In genomic region chr2:203328735-203329549, GRCh38 we compare ENCODE assay signal across 8 cellular contexts. TPM values are rescaled to one million over a fixed set of nuclear protein-coding genes. Genes with fewer than 3 reads are reported as not detected.
A peak's percentile ranks its signal among the peaks of the same experiment; 100 is the strongest.
DNase-seq lines count a peak whose midpoint lies in the region; ATAC-seq and TF ChIP-seq lines count a peak whose summit lies in the region.

No MANE protein-coding gene starts in this region.

- H3K36me3 Mint-ChIP-seq in activated naive CD8-positive, alpha-beta T cell treated with anti-CD3 and anti-CD28 coated beads, Interleukin-2, amount 50 U/mL, for 24 hours (ENCODE audit: low read depth): no peaks in the 10 kb centered on the region

- intact Hi-C loops in heart right ventricle (cut with DNase I): loop anchor here in 3 of 10 donors (5.0 to 10.0 kb wide), 3 partner anchors 68 to 126 kb away; partner anchors contain the start of gene CYP20A1 (in 1 of the 3)

- 1% methylated on average over 32 of the region's 32 CpGs for WGBS in heart right ventricle, 2 donors

- ATAC-seq in GM19351 (IDR thresholded peaks at IDR 0.05; ENCODE audit: unreplicated experiment) (peak; percentile 62), HG03439 (IDR thresholded peaks at IDR 0.05; ENCODE audit: unreplicated experiment) (peak; percentile 61), heart right ventricle (peak; percentile 50 to 79 (median 70))
- ATAC-seq in activated naive CD8-positive, alpha-beta T cell treated with anti-CD3 and anti-CD28 coated beads, Interleukin-2, amount 50 U/mL, for 24 hours: peak; percentile 40

- POLR2A ChIA-PET in RWPE1 (lab: Yijun Ruan, JAX; ENCODE audit: low non-redundant PET): no interaction called here

- peaks cover 0 to 47% (median 23%) of the 10 kb centered on the region in 9 donors for H3K4me1 ChIP-seq in heart right ventricle

- H3K27ac Mint-ChIP-seq in activated naive CD8-positive, alpha-beta T cell treated with anti-CD3 and anti-CD28 coated beads, Interleukin-2, amount 50 U/mL, for 24 hours: peak overlapping the region; percentile 76

- DNase-seq in CD1c-positive myeloid dendritic cell (ENCODE audit: extremely low spot score) (peak; percentile 52), RWPE1 (ENCODE audit: low spot score) (peak; percentile 62), heart right ventricle (peak; percentile 39 to 57), pons (ENCODE audit: low spot score) (peak; percentile 43), NCI-H2107 treated with DMSO at 0.1 percent for 48 hours (lab: John Stamatoyannopoulos, UW; ENCODE audit: unreplicated experiment) (no peak)
- peak; percentile 66 for DNase-seq in activated naive CD8-positive, alpha-beta T cell treated with anti-CD3 and anti-CD28 coated beads, Interleukin-2, amount 50 U/mL, for 24 hours

- H3K27me3 ChIP-seq in heart right ventricle: no peaks in the 10 kb centered on the region

- H3K4me3 ChIP-seq in heart right ventricle: peak overlapping the region; percentile 71 to 100 (median 94)

- no peaks in the 10 kb centered on the region for H3K27me3 Mint-ChIP-seq in activated naive CD8-positive, alpha-beta T cell treated with anti-CD3 and anti-CD28 coated beads, Interleukin-2, amount 50 U/mL, for 24 hours

- TF ChIP-seq CTCF in RWPE1 (conservative IDR thresholded peaks at IDR 0.05; ENCODE audit: low read depth) (no peak), heart right ventricle (IDR thresholded peaks at IDR 0.05) (no peak)

- peak overlapping the region; percentile 88 for H3K27ac ChIP-seq in RWPE1
- H3K27ac ChIP-seq in heart right ventricle: peak overlapping the region; percentile 57 to 95 (median 88)

- no peaks in the 10 kb centered on the region for H3K9me3 ChIP-seq in heart right ventricle

- H3K9me3 Mint-ChIP-seq in activated naive CD8-positive, alpha-beta T cell treated with anti-CD3 and anti-CD28 coated beads, Interleukin-2, amount 50 U/mL, for 24 hours: no peaks in the 10 kb centered on the region

- H3K36me3 ChIP-seq in heart right ventricle: no peaks in the 10 kb centered on the region

- H3K4me3 Mint-ChIP-seq in activated naive CD8-positive, alpha-beta T cell treated with anti-CD3 and anti-CD28 coated beads, Interleukin-2, amount 50 U/mL, for 24 hours: peak overlapping the region; percentile 89

- H3K4me1 Mint-ChIP-seq in activated naive CD8-positive, alpha-beta T cell treated with anti-CD3 and anti-CD28 coated beads, Interleukin-2, amount 50 U/mL, for 24 hours: peaks cover 36% of the 10 kb centered on the region

- CTCF ChIA-PET in RWPE1 (lab: Yijun Ruan, JAX): interaction anchor here (0.6 to 1.0 kb wide), 3 partner anchors 224 to 454 kb away, joined by 3 to 4 read pairs (median 4); no protein-coding TSS in a partner anchor

RNA-seq across cellular contexts. Expression of gene ABI2, which starts 0.7 kb away (rescaled TPM):
- total RNA-seq in heart right ventricle: 10 to 100 TPM; 41.6 to 76.8 (median 57.7) TPM
- polyA plus RNA-seq in heart right ventricle: 10 to 100 TPM; 12.9 to 15.9 TPM
